ENCODE assay signal across 27 cellular contexts in the genomic region with DNA sequence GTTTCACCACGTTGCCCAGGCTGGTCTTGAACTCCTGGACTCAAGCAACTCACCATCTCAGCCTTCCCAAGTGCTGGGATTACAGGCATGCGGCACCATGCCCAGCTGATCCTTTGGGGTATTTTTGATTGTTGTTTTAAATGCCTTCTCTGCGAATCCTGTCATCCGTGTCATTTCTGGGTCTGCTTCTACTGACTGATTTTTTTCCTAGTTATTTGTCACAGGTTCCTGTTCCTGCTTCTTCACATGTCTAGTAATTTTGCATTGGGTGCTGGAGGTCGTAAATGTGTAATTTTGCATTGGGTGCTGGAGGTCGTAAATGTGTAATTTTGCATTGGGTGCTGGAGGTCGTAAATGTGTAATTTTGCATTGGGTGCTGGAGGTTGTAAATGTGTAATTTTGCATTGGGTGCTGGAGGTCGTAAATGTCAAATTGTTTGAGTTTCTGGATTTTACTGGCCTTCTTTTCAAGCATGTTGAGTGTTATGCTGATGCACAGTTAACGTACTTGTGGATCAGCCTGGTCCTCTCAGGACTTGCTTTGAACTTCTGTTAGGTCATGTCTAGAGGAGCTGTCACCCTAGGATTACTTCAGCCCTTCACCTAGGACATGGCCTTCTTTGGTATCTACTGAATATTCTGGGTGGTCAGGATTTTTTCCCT. TPM values are rescaled to one million over a fixed set of nuclear protein-coding genes. Genes with fewer than 3 reads are reported as not detected.
"Had no signal": no experiment of that assay in that cellular context is flagged by ENCODE, and none has a peak within 500 bp of the region (broad histone marks: within the 10 kb centered on the region; RNA-seq: fewer than 3 reads in every experiment).

No MANE protein-coding gene starts in this region.

- H3K36me3 ChIP-seq: colonic mucosa, esophagus muscularis mucosa, esophagus squamous epithelium, gastrocnemius medialis, gastroesophageal sphincter, heart left ventricle had no signal

- H3K27ac ChIP-seq: colonic mucosa, coronary artery, dorsolateral prefrontal cortex, epithelial cell of prostate, esophagus muscularis mucosa, esophagus squamous epithelium, foreskin keratinocyte, gastrocnemius medialis, gastroesophageal sphincter, heart left ventricle had no signal

- H3K4me3 ChIP-seq: colonic mucosa, coronary artery, dorsolateral prefrontal cortex, esophagus muscularis mucosa, esophagus squamous epithelium, gastrocnemius medialis, gastroesophageal sphincter, heart left ventricle had no signal

- H3K9me3 ChIP-seq: colonic mucosa, gastrocnemius medialis had no signal

- FAIRE-seq: colon, endometrium, endothelial cell of umbilical vein, frontal cortex had no signal

- DNase-seq: colonic mucosa; cortex of kidney; dermis blood vessel endothelial cell; dorsolateral prefrontal cortex; effector CD4-positive, alpha-beta T cell; effector CD8-positive, alpha-beta T cell; effector memory CD4-positive, alpha-beta T cell; effector memory CD8-positive, alpha-beta T cell; endodermal cell; erythroblast; esophagus squamous epithelium; foreskin fibroblast; foreskin keratinocyte; foreskin melanocyte; gastrocnemius medialis; glutamatergic neuron; head of caudate nucleus had no signal

- ATAC-seq: effector memory CD8-positive, alpha-beta T cell; esophagus mucosa; foreskin keratinocyte; gastrocnemius medialis; gastroesophageal sphincter; heart left ventricle had no signal

- H3K4me1 ChIP-seq: foreskin keratinocyte had no signal

RNA-seq across cellular contexts. Expression of a gene that starts 4.1 kb away (rescaled TPM):
- total RNA-seq: frontal cortex had no signal
